Comparison of ENCODE assay signal across 21 cellular contexts in the genomic region with DNA sequence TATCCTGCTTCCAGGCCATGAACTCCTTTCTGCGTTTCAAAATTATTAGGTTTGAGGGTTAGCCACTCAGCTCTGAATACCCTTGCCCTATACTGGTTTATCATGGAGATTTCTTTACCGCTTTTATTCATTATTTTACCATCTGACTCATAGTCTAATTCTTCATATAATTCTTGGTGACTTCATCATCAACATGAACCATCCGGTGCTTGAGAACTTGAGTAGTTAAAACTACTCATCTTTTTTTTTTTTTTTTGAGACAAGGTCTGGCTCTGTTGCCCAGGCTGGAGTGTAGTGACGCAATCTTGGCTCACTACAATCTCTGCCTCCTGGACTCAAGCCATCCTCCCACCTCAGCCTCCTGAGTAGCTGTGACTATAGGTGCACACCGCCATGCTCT.
A peak's percentile ranks its signal among the peaks of the same experiment; 100 is the strongest.
DNase-seq lines count a peak whose midpoint lies in the region; ATAC-seq and TF ChIP-seq lines count a peak whose summit lies in the region.
"Had no signal": no experiment of that assay in that cellular context is flagged by ENCODE, and none has a peak within 500 bp of the region (broad histone marks: within the 10 kb centered on the region; RNA-seq: fewer than 3 reads in every experiment).

No MANE protein-coding gene starts in this region.

- no peak for ATAC-seq in GM21576 (IDR thresholded peaks at IDR 0.05; ENCODE audit: unreplicated experiment)
- ATAC-seq: gastroesophageal sphincter, sciatic nerve had no signal

- DNase-seq in ELR (ENCODE audit: low read depth) (peak; percentile 48), RKO (ENCODE audit: low spot score) (peak; percentile 40), epithelial cell of esophagus (ENCODE audit: low read depth) (peak; percentile 81), retinal pigment epithelial cell (ENCODE audit: low read depth) (peak; percentile 8), GM13976 (ENCODE audit: low spot score) (no peak)
- no peak for DNase-seq in stimulated activated CD4-positive, alpha-beta T cell treated with anti-CD3 and anti-CD28 coated beads, Interleukin-2, amount 100 ng/mL, for 48 hours
- DNase-seq: activated CD4-positive, alpha-beta T cell treated with anti-CD3 and anti-CD28 coated beads, Interleukin-2, amount 10 ng/mL, durations not matched to agents 24 days and 14 days; activated gamma-delta T cell treated with Interleukin-2 at 50 U/mL for 16 hours; AML-193; anterior cingulate cortex; Calu3; colonic mucosa; GDM1; HFFc6; Kasumi-1; NCI-H1436; Peyer's patch; upper lobe of left lung had no signal

- no peak overlapping the region for H3K4me3 ChIP-seq in epithelial cell of esophagus (ENCODE audit: low read length)
- H3K4me3 ChIP-seq in retinal pigment epithelial cell (ENCODE audit: low read length) = no peak overlapping the region
- H3K4me3 ChIP-seq: colonic mucosa, gastroesophageal sphincter, Peyer's patch, upper lobe of left lung had no signal

- in situ Hi-C loops in GM13976 (cut with MboI; ENCODE audit: low sequenced_read_pairs, unreplicated experiment) = no loop called here

- TF ChIP-seq CTCF in epithelial cell of esophagus (IDR thresholded peaks at IDR 0.05; ENCODE audit: insufficient read depth, low read depth, low read length, missing control alignments) (no peak), retinal pigment epithelial cell (conservative IDR thresholded peaks at IDR 0.05; ENCODE audit: low read depth, low read length) (no peak), GM13976 (IDR thresholded peaks at IDR 0.05; ENCODE audit: borderline replicate concordance, control extremely low read depth, extremely low read depth, insufficient read depth, missing control alignments) (no peak)

Comparison
In these comparisons a context has a peak if more than half of its experiments do, and no peak if none do; other contexts are left out.
1. DNase-seq: peak in ELR (single experiment), RKO (single experiment), epithelial cell of esophagus (single experiment) and retinal pigment epithelial cell (single experiment); none in GM13976 (single experiment) and stimulated activated CD4-positive, alpha-beta T cell treated with anti-CD3 and anti-CD28 coated beads, Interleukin-2, amount 100 ng/mL, for 48 hours (0 of 2).